Comparison of ENCODE assay signal across 14 cellular contexts in the genomic region with DNA sequence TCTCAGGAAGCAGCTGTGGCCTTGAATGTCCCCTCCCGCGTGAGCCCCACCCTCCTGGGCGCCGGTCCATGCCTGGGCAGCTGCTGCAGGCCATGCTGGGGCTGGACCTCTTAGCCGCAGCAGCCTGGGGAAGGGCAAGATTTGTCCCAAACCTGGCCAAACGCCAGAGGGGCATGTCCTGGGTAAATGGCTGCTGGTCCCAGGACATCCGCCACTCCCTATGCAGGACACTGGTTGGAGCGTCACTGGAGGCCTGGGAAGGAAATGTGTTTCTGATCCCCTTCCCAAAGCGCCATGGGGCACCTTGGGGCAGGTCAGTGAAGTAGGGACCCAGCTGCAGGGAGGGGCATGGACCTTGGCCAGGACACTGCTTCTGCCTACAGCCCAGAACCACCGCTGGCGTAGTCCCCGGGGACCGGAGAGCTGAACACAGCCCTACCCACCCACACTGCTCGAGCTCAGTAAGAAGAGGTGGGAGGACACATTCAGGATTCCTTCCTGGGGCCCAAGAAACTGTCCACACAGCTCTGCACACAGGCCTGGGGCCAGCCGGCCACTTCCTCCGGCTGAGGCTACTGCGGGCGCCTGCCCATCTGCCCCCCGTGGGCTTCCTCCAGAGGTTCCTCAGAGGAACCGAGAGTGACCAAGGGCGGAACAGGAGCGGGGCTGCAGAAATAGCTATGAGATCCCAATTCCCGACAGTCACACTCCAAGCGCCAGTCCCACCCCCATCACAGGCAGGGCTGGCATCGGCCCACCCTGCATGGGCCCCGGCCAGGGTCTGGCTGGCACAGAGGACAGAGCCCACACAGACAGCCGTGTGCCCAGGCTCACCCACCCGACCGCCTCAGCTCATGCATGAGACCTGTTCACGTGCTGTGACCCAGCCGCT. TPM values are rescaled to one million over a fixed set of nuclear protein-coding genes. Genes with fewer than 3 reads are reported as not detected.
DNase-seq lines count a peak whose midpoint lies in the region; ATAC-seq, FAIRE-seq and TF ChIP-seq lines count a peak whose summit lies in the region.
"Had no signal": no experiment of that assay in that cellular context is flagged by ENCODE, and none has a peak within 500 bp of the region (broad histone marks: within the 10 kb centered on the region; RNA-seq: fewer than 3 reads in every experiment).

No MANE protein-coding gene starts in this region.

- 0 out of 2 replicates have a peak overlapping the region, but pooled peaks have one; percentile 35 for H2BK5ac ChIP-seq in H1 (ENCODE audit: low read depth, low read length)

- H3K9me3 Mint-ChIP-seq in stimulated activated effector memory CD8-positive, alpha-beta T cell treated with anti-CD3 and anti-CD28 coated beads, Interleukin-12 subunit alpha, Interleukin-12 subunit beta, amount 100 ng/mL, for 72 hours: no peaks in the 10 kb centered on the region
- H3K9me3 Mint-ChIP-seq: activated naive CD4-positive, alpha-beta T cell treated with anti-CD3 and anti-CD28 coated beads, Interleukin-2, amount 50 U/mL, for 24 hours; naive B cell had no signal

- H3K56ac ChIP-seq in H1 (replicated peaks; ENCODE audit: insufficient read length, low read depth, low read length): no peak overlapping the region

- no peak overlapping the region for H3K23ac ChIP-seq in H1 (ENCODE audit: insufficient read length)

- no peak overlapping the region for H4K91ac ChIP-seq in H1 (replicated peaks; ENCODE audit: insufficient read length, low read length)

- H3K9me3 ChIP-seq in H1 (ENCODE audit: insufficient read depth in 2 of 2, low read depth in 1 of 2, low read length in 1 of 2) (no peaks in the 10 kb centered on the region), right lobe of liver (no peaks in the 10 kb centered on the region)

- DNase-seq in RPMI7951 (ENCODE audit: low read depth) (peak; percentile 41), H1 (ENCODE audit: low read depth in 1 of 2, low spot score in 2 of 2) (no peak), right lobe of liver (peak in 2 of 3 donors; percentile 62 to 65), substantia nigra (lab: John Stamatoyannopoulos, UW) (peak in 30 of 49 donors; percentile 14 to 72 (median 40)), T-helper 1 cell (no peak), NAMALWA (ENCODE audit: low spot score) (no peak)
- no peak for DNase-seq in stimulated activated effector memory CD8-positive, alpha-beta T cell treated with anti-CD3 and anti-CD28 coated beads, Interleukin-12 subunit alpha, Interleukin-12 subunit beta, amount 100 ng/mL, for 72 hours (ENCODE audit: low spot score in 2 of 2)
- DNase-seq: GDM1; naive B cell; stimulated activated CD4-positive, alpha-beta T cell treated with anti-CD3 and anti-CD28 coated beads, Interleukin-12 subunit alpha, Interleukin-12 subunit beta, amount 100 ng/mL, for 4 hours had no signal

- WGBS in H1 (ENCODE audit: extremely low coverage in 1 of 2, insufficient coverage in 1 of 2, insufficient read length in 1 of 2, insufficient replicate concordance in 2 of 2, low coverage in 1 of 2, low lambda C conversion rate in 2 of 2, missing lambda C conversion rate in 1 of 2), 2 experiments: 93% methylated on average over 30 of the region's 31 CpGs; no CpG with 5 or more reads in 1 of the 2 experiments
- no CpG with 5 or more reads among the region's 31 CpGs for WGBS in right lobe of liver (ENCODE audit: insufficient coverage, low coverage, low lambda C conversion rate, missing lambda C conversion rate)

- H2AFZ ChIP-seq in H1 (ENCODE audit: low read length): no peak overlapping the region
- H2AFZ ChIP-seq: PC-9 had no signal

- no peak overlapping the region for H2BK20ac ChIP-seq in H1 (ENCODE audit: low read length)

- H3K27ac Mint-ChIP-seq in stimulated activated effector memory CD8-positive, alpha-beta T cell treated with anti-CD3 and anti-CD28 coated beads, Interleukin-12 subunit alpha, Interleukin-12 subunit beta, amount 100 ng/mL, for 72 hours: no peak overlapping the region

- peak overlapping the region; percentile 63; the same call in 1 of the 2 replicates for H4K8ac ChIP-seq in H1 (ENCODE audit: extremely low read depth, insufficient read depth, low read length)

- peaks cover 4% of the 10 kb centered on the region; the same call in 1 of the 2 replicates for H3K23me2 ChIP-seq in H1 (ENCODE audit: low read depth, low read length)

- H3K27me3 ChIP-seq in H1 (replicated peaks in 1 of 4; ENCODE audit: control insufficient read depth in 3 of 4, extremely low read depth in 1 of 4, insufficient read depth in 3 of 4, low read length in 3 of 4) (peaks cover 0 to 16% (median 9%) of the 10 kb centered on the region in 4 experiments; a peak in 3 of 7 replicates), right lobe of liver (peaks cover 0 to 8% of the 10 kb centered on the region in 2 donors)

- H3K4me2 ChIP-seq in H1 (ENCODE audit: insufficient read depth in 1 of 2, low read depth in 2 of 2, low read length in 2 of 2): no peak overlapping the region
- H3K4me2 ChIP-seq: PC-9 had no signal

- no peak overlapping the region for H2BK12ac ChIP-seq in H1 (ENCODE audit: low read depth, low read length)

- no peak overlapping the region for H4K5ac ChIP-seq in H1 (ENCODE audit: insufficient read length, low read depth, low read length)

- no peak overlapping the region for H3K4me3 Mint-ChIP-seq in stimulated activated effector memory CD8-positive, alpha-beta T cell treated with anti-CD3 and anti-CD28 coated beads, Interleukin-12 subunit alpha, Interleukin-12 subunit beta, amount 100 ng/mL, for 72 hours
- H3K4me3 Mint-ChIP-seq: activated naive CD4-positive, alpha-beta T cell treated with anti-CD3 and anti-CD28 coated beads, Interleukin-2, amount 50 U/mL, for 24 hours; CD14-positive monocyte had no signal

- no peak for TF ChIP-seq CTCF in H1 (IDR thresholded peaks at IDR 0.05; ENCODE audit: control extremely low read depth in 1 of 3, insufficient read depth in 1 of 3, low read depth in 1 of 3, low read length in 3 of 3)
- TF ChIP-seq CTCF in right lobe of liver (IDR thresholded peaks at IDR 0.05): no peak

- ATAC-seq in right lobe of liver: peak; percentile 47 to 59 (median 49)
- ATAC-seq in stimulated activated effector memory CD8-positive, alpha-beta T cell treated with anti-CD3 and anti-CD28 coated beads, Interleukin-12 subunit alpha, Interleukin-12 subunit beta, amount 100 ng/mL, for 72 hours: no peak
- no peak for ATAC-seq in HG03135 (IDR thresholded peaks at IDR 0.05; ENCODE audit: unreplicated experiment)

- POLR2A ChIA-PET in H1 (lab: Charles Lee; ENCODE audit: partially characterized antibody): interaction anchor here (1.3 to 3.0 kb wide), 4 partner anchors 11 to 20 kb away, joined by 6 to 8 read pairs (median 6); a partner anchor contains a TSS

- no peak for TF ChIP-seq RAD21 in H1 (IDR thresholded peaks at IDR 0.05 in 1 of 2, conservative IDR thresholded peaks at IDR 0.05 in 1 of 2; ENCODE audit: low read depth in 2 of 2, low read length in 2 of 2)

- TF ChIP-seq EP300 in H1 (IDR thresholded peaks at IDR 0.05; ENCODE audit: borderline replicate concordance in 1 of 2, low read depth in 2 of 2, low read length in 2 of 2): no peak

- peaks cover 7% of the 10 kb centered on the region for H3K4me1 Mint-ChIP-seq in stimulated activated effector memory CD8-positive, alpha-beta T cell treated with anti-CD3 and anti-CD28 coated beads, Interleukin-12 subunit alpha, Interleukin-12 subunit beta, amount 100 ng/mL, for 72 hours

- H3K4ac ChIP-seq in H1 (replicated peaks; ENCODE audit: insufficient read length, low read depth, low read length): no peak overlapping the region

- no peak overlapping the region for H2BK120ac ChIP-seq in H1 (replicated peaks; ENCODE audit: low read depth, low read length)

- H3K79me2 ChIP-seq in H1 (ENCODE audit: control insufficient read depth in 1 of 2, insufficient read depth in 2 of 2, low read length in 2 of 2): no peaks in the 10 kb centered on the region

- TF ChIP-seq POLR2A in H1 (IDR thresholded peaks at IDR 0.05; ENCODE audit: control extremely low read depth in 1 of 2, low read depth in 2 of 2, low read length in 2 of 2) (no peak), right lobe of liver (IDR thresholded peaks at IDR 0.05) (no peak)

- H2BK15ac ChIP-seq in H1 (ENCODE audit: low read length): no peak overlapping the region

- H3K4me3 ChIP-seq in H1 (ENCODE audit: extremely low read depth in 1 of 4, insufficient read depth in 2 of 4, low read depth in 3 of 4, low read length in 4 of 4) (no peak overlapping the region), right lobe of liver (no peak overlapping the region)
- H3K4me3 ChIP-seq: PC-9 had no signal

- H3K27ac ChIP-seq in H1 (ENCODE audit: low read depth, low read length): no peak overlapping the region
- no peak overlapping the region for H3K27ac ChIP-seq in right lobe of liver
- peak overlapping the region; percentile 6 for H3K27ac ChIP-seq in substantia nigra (ENCODE audit: low read depth, low read length, poor library complexity, severe bottlenecking)
- H3K27ac ChIP-seq: PC-9 had no signal

- no peak for FAIRE-seq in H1 (lab: Jason Lieb, UNC)

- no peaks in the 10 kb centered on the region for H3K36me3 ChIP-seq in H1 (ENCODE audit: control insufficient read depth in 2 of 4, insufficient read depth in 4 of 4, low read length in 3 of 4)
- no peaks in the 10 kb centered on the region for H3K36me3 ChIP-seq in right lobe of liver

- no peak overlapping the region for H3K9ac ChIP-seq in H1 (replicated peaks in 1 of 4; ENCODE audit: extremely low read depth in 1 of 4, low read depth in 3 of 4, low read length in 3 of 4)

- H4K20me1 ChIP-seq in H1 (replicated peaks in 1 of 2; ENCODE audit: control insufficient read depth in 1 of 2, insufficient read depth in 2 of 2, low read length in 2 of 2): peaks cover 0 to 4% of the 10 kb centered on the region in 2 experiments

- H3K36me3 Mint-ChIP-seq in stimulated activated effector memory CD8-positive, alpha-beta T cell treated with anti-CD3 and anti-CD28 coated beads, Interleukin-12 subunit alpha, Interleukin-12 subunit beta, amount 100 ng/mL, for 72 hours: no peaks in the 10 kb centered on the region
- H3K36me3 Mint-ChIP-seq: activated naive CD4-positive, alpha-beta T cell treated with anti-CD3 and anti-CD28 coated beads, Interleukin-2, amount 50 U/mL, for 24 hours; naive B cell had no signal

- H3K79me1 ChIP-seq in H1 (ENCODE audit: low read depth, low read length): no peaks in the 10 kb centered on the region; the same call in 1 of the 2 replicates

- peaks cover 0 to 4% (median 0%) of the 10 kb centered on the region in 4 experiments; a peak in 2 of 7 replicates for H3K4me1 ChIP-seq in H1 (replicated peaks in 1 of 4; ENCODE audit: control insufficient read depth in 3 of 4, insufficient read depth in 4 of 4, low read length in 3 of 4)
- H3K4me1 ChIP-seq in right lobe of liver: peaks cover 0 to 4% (median 0%) of the 10 kb centered on the region in 4 donors

- no peak overlapping the region for H2AK5ac ChIP-seq in H1 (ENCODE audit: low read depth, low read length)

- H3K14ac ChIP-seq in H1 (ENCODE audit: insufficient read length): no peak overlapping the region

- intact Hi-C loops in right lobe of liver (cut with DNase I): no loop called here

- no peak overlapping the region for H3K18ac ChIP-seq in H1 (ENCODE audit: extremely low read depth, low read length)

- CTCF ChIA-PET in H1 (lab: Charles Lee; ENCODE audit: partially characterized antibody): interaction anchor here (0.7 to 10.2 kb wide), 9 partner anchors 10 to 64 kb away, joined by 3 to 107 read pairs (median 5); a partner anchor contains a TSS

RNA-seq across cellular contexts. Expression of a gene that starts 10.8 kb away (rescaled TPM):
- 0.60 and 1.3 TPM in 2 replicates for total RNA-seq in RPMI7951 (2014; rRNA removed; shearing (Covaris generic))
- total RNA-seq in H1 (2021; fragmentation: NEBNext Ultra II Directional; extraction: Animal tissue kit (Norgen Biotek cat#: 25700)): 12.5 and 13.8 TPM in 2 replicates
- 10.4 and 16.8 TPM in 2 replicates for polyA plus RNA-seq in H1 (2011; rRNA removed)
- 12.2 TPM for polyA plus RNA-seq in H1 (2011; cell fraction: cytosol; rRNA removed)
- 72.0 TPM for polyA plus RNA-seq in H1 (2011; cell fraction: nucleus; rRNA removed)
- 8.2 to 19.5 TPM (median 15.5 TPM) in 4 replicates for polyA plus RNA-seq in H1 (2012, experiment 1 of 2)
- polyA plus RNA-seq in H1 (2012, experiment 2 of 2): 7.7 TPM
- 12.4 TPM for polyA plus RNA-seq in H1 (2013, experiment 1 of 2)
- polyA plus RNA-seq in H1 (2013, experiment 2 of 2): 11.4 TPM
- 4.7 TPM in 2 replicates for polyA minus RNA-seq in H1 (2011; rRNA and poly(A)+ RNA removed)
- 6.5 TPM for polyA minus RNA-seq in H1 (2011; cell fraction: cytosol; rRNA and poly(A)+ RNA removed)
- polyA minus RNA-seq in H1 (2011; cell fraction: nucleus; rRNA and poly(A)+ RNA removed): 14.6 TPM
- 1 to 10 TPM in 5 of 6 experiments, under 1 TPM in 1; 0.70 to 2.3 (median 1.5) TPM for total RNA-seq in right lobe of liver
- polyA plus RNA-seq: CD14-positive monocyte had no signal

RNA-seq across cellular contexts. Expression of a gene that starts 36.3 kb away (rescaled TPM):
- total RNA-seq in RPMI7951 (2014; rRNA removed; shearing (Covaris generic)): 0.12 and 0.49 TPM in 2 replicates
- 9.3 and 10.7 TPM in 2 replicates for total RNA-seq in H1 (2021; fragmentation: NEBNext Ultra II Directional; extraction: Animal tissue kit (Norgen Biotek cat#: 25700))
- polyA plus RNA-seq in H1 (2011; rRNA removed): 19.5 and 26.1 TPM in 2 replicates
- 20.6 TPM for polyA plus RNA-seq in H1 (2011; cell fraction: cytosol; rRNA removed)
- 116 TPM for polyA plus RNA-seq in H1 (2011; cell fraction: nucleus; rRNA removed)
- polyA plus RNA-seq in H1 (2012, experiment 1 of 2): 7.8 to 20.0 TPM (median 18.8 TPM) in 4 replicates
- 8.1 TPM for polyA plus RNA-seq in H1 (2012, experiment 2 of 2)
- 11.1 TPM for polyA plus RNA-seq in H1 (2013, experiment 1 of 2)
- 9.8 TPM for polyA plus RNA-seq in H1 (2013, experiment 2 of 2)
- polyA minus RNA-seq in H1 (2011; rRNA and poly(A)+ RNA removed): 3.1 and 3.9 TPM in 2 replicates
- 4.1 TPM for polyA minus RNA-seq in H1 (2011; cell fraction: cytosol; rRNA and poly(A)+ RNA removed)
- polyA minus RNA-seq in H1 (2011; cell fraction: nucleus; rRNA and poly(A)+ RNA removed): 9.6 TPM
- 1 to 10 TPM; 1.1 to 3.2 (median 2.1) TPM for total RNA-seq in right lobe of liver

RNA-seq across cellular contexts. Expression of a gene that starts 52.1 kb away (rescaled TPM):
- total RNA-seq in RPMI7951 (2014; rRNA removed; shearing (Covaris generic)): 14.4 and 14.5 TPM in 2 replicates
- total RNA-seq in H1 (2021; fragmentation: NEBNext Ultra II Directional; extraction: Animal tissue kit (Norgen Biotek cat#: 25700)): 38.1 and 42.9 TPM in 2 replicates
- polyA plus RNA-seq in H1 (2011; rRNA removed): 11.6 and 17.1 TPM in 2 replicates
- 14.3 TPM for polyA plus RNA-seq in H1 (2011; cell fraction: cytosol; rRNA removed)
- 13.0 TPM for polyA plus RNA-seq in H1 (2011; cell fraction: nucleus; rRNA removed)
- polyA plus RNA-seq in H1 (2012, experiment 1 of 2): 7.7 to 13.4 TPM (median 9.7 TPM) in 4 replicates
- polyA plus RNA-seq in H1 (2012, experiment 2 of 2): 3.5 TPM
- 14.9 TPM for polyA plus RNA-seq in H1 (2013, experiment 1 of 2)
- 14.8 TPM for polyA plus RNA-seq in H1 (2013, experiment 2 of 2)
- 30.9 and 33.2 TPM in 2 replicates for polyA minus RNA-seq in H1 (2011; rRNA and poly(A)+ RNA removed)
- polyA minus RNA-seq in H1 (2011; cell fraction: cytosol; rRNA and poly(A)+ RNA removed): 20.6 TPM
- 40.2 TPM for polyA minus RNA-seq in H1 (2011; cell fraction: nucleus; rRNA and poly(A)+ RNA removed)
- 10 to 100 TPM in 3 of 6 experiments, 1 to 10 TPM in 3; 8.9 to 13.1 (median 10.7) TPM for total RNA-seq in right lobe of liver

RNA-seq across cellular contexts. Expression of a gene that starts 52.9 kb away (rescaled TPM):
- total RNA-seq in RPMI7951 (2014; rRNA removed; shearing (Covaris generic)): 0.20 TPM in 1 of 2 replicates, not detected in the other
- 0.13 TPM in 1 of 2 replicates, not detected in the other for total RNA-seq in H1 (2021; fragmentation: NEBNext Ultra II Directional; extraction: Animal tissue kit (Norgen Biotek cat#: 25700))
- polyA plus RNA-seq in H1 (2011; rRNA removed): 0.17 and 0.26 TPM in 2 replicates
- 0.06 TPM for polyA plus RNA-seq in H1 (2011; cell fraction: cytosol; rRNA removed)
- 0.14 TPM for polyA plus RNA-seq in H1 (2011; cell fraction: nucleus; rRNA removed)
- polyA plus RNA-seq in H1 (2012, experiment 1 of 2): 0.08 to 0.11 TPM in 2 of 4 replicates, not detected in the others
- not detected for polyA plus RNA-seq in H1 (2012, experiment 2 of 2)
- 0.04 TPM for polyA plus RNA-seq in H1 (2013, experiment 1 of 2)
- 0.04 TPM for polyA plus RNA-seq in H1 (2013, experiment 2 of 2)
- polyA minus RNA-seq in H1 (2011; rRNA and poly(A)+ RNA removed): 0.29 TPM in 1 of 2 replicates, not detected in the other
- not detected for polyA minus RNA-seq in H1 (2011; cell fraction: cytosol; rRNA and poly(A)+ RNA removed)
- polyA minus RNA-seq in H1 (2011; cell fraction: nucleus; rRNA and poly(A)+ RNA removed): not detected
- under 1 TPM in 1 of 6 experiments, not detected in 5; 0.26 TPM for total RNA-seq in right lobe of liver
- total RNA-seq: PC-9 had no signal
- polyA plus RNA-seq: CD14-positive monocyte had no signal

Comparison
In these comparisons a context has a peak if more than half of its experiments do, and no peak if none do; other contexts are left out.
1. DNase-seq: peak in RPMI7951 (single experiment), right lobe of liver (2 of 3) and substantia nigra (30 of 49); none in H1 (0 of 2), T-helper 1 cell (0 of 5), NAMALWA (single experiment) and stimulated activated effector memory CD8-positive, alpha-beta T cell treated with anti-CD3 and anti-CD28 coated beads, Interleukin-12 subunit alpha, Interleukin-12 subunit beta, amount 100 ng/mL, for 72 hours (0 of 2).
2. ATAC-seq: peak in right lobe of liver (4 of 4); none in stimulated activated effector memory CD8-positive, alpha-beta T cell treated with anti-CD3 and anti-CD28 coated beads, Interleukin-12 subunit alpha, Interleukin-12 subunit beta, amount 100 ng/mL, for 72 hours (single experiment) and HG03135 (single experiment).